8 cellular contexts compared by ENCODE assay signal in genomic region chr12:55619352-55620138, GRCh38. TPM values are rescaled to one million over a fixed set of nuclear protein-coding genes. Genes with fewer than 3 reads are reported as not detected.
DNase-seq lines count a peak whose midpoint lies in the region; ATAC-seq and TF ChIP-seq lines count a peak whose summit lies in the region.

No MANE protein-coding gene starts in this region.

- H3K9me3 Mint-ChIP-seq in activated CD4-positive, alpha-beta T cell treated with anti-CD3 and anti-CD28 coated beads for 36 hours (ENCODE audit: low read depth) = peaks cover 19% of the 10 kb centered on the region
- H3K9me3 Mint-ChIP-seq in activated CD8-positive, alpha-beta T cell treated with anti-CD3 and anti-CD28 coated beads, Interleukin-2, amount 10 ng/mL, durations not matched to agents 7 days and 5 days (ENCODE audit: insufficient read depth) = peaks cover 6% of the 10 kb centered on the region

- peak; percentile 50 for TF ChIP-seq CTCF in HL-60 (IDR thresholded peaks at IDR 0.05; ENCODE audit: insufficient read depth, low read length)
- peak; percentile 99 for TF ChIP-seq CTCF in foreskin keratinocyte (conservative IDR thresholded peaks at IDR 0.05)
- TF ChIP-seq CTCF in omental fat pad (IDR thresholded peaks at IDR 0.05) = peak in 1 of 3 donors; percentile 59

- no peak overlapping the region for H3K27ac Mint-ChIP-seq in activated CD4-positive, alpha-beta T cell treated with anti-CD3 and anti-CD28 coated beads for 36 hours
- H3K27ac Mint-ChIP-seq in activated CD8-positive, alpha-beta T cell treated with anti-CD3 and anti-CD28 coated beads, Interleukin-2, amount 10 ng/mL, durations not matched to agents 7 days and 5 days = no peak overlapping the region

- H3K4me1 Mint-ChIP-seq in activated CD4-positive, alpha-beta T cell treated with anti-CD3 and anti-CD28 coated beads for 36 hours = peaks cover 8% of the 10 kb centered on the region
- H3K4me1 Mint-ChIP-seq in activated CD8-positive, alpha-beta T cell treated with anti-CD3 and anti-CD28 coated beads, Interleukin-2, amount 10 ng/mL, durations not matched to agents 7 days and 5 days (ENCODE audit: low read depth) = no peaks in the 10 kb centered on the region

- H3K27me3 ChIP-seq in HL-60 (ENCODE audit: insufficient read depth, poor library complexity, severe bottlenecking) = no peaks in the 10 kb centered on the region
- H3K27me3 ChIP-seq in foreskin keratinocyte = no peaks in the 10 kb centered on the region

- H3K4me3 Mint-ChIP-seq in activated CD4-positive, alpha-beta T cell treated with anti-CD3 and anti-CD28 coated beads for 36 hours = no peak overlapping the region
- no peak overlapping the region for H3K4me3 Mint-ChIP-seq in activated CD8-positive, alpha-beta T cell treated with anti-CD3 and anti-CD28 coated beads, Interleukin-2, amount 10 ng/mL, durations not matched to agents 7 days and 5 days

- intact Hi-C loops in activated CD4-positive, alpha-beta T cell treated with anti-CD3 and anti-CD28 coated beads for 36 hours (cut with DNase I, micrococcal nuclease) = loop anchor here (1.0 to 10.0 kb wide), 6 partner anchors 37 to 1205 kb away; partner anchors contain the start of genes ITGA5 (in 1 of the 2) and TESPA1 (in 1 of the 2)

- H3K27me3 Mint-ChIP-seq in activated CD4-positive, alpha-beta T cell treated with anti-CD3 and anti-CD28 coated beads for 36 hours = peaks cover 37% of the 10 kb centered on the region
- H3K27me3 Mint-ChIP-seq in activated CD8-positive, alpha-beta T cell treated with anti-CD3 and anti-CD28 coated beads, Interleukin-2, amount 10 ng/mL, durations not matched to agents 7 days and 5 days (ENCODE audit: low read depth) = peaks cover 14% of the 10 kb centered on the region

- peak; percentile 75 for ATAC-seq in activated CD4-positive, alpha-beta T cell treated with anti-CD3 and anti-CD28 coated beads for 36 hours
- ATAC-seq in GM21526 (IDR thresholded peaks at IDR 0.05; ENCODE audit: low FRiP score, unreplicated experiment) (peak; percentile 86), foreskin keratinocyte (peak; percentile 90), omental fat pad (ENCODE audit: low FRiP score) (peak; percentile 87)
- peak; percentile 88 for ATAC-seq in activated CD8-positive, alpha-beta T cell treated with anti-CD3 and anti-CD28 coated beads, Interleukin-2, amount 10 ng/mL, durations not matched to agents 7 days and 5 days

- H3K27ac ChIP-seq in HL-60 (replicated peaks) = no peak overlapping the region
- H3K27ac ChIP-seq in foreskin keratinocyte = no peak overlapping the region

- H3K4me1 ChIP-seq in foreskin keratinocyte = peaks cover 7% of the 10 kb centered on the region

- H3K36me3 Mint-ChIP-seq in activated CD4-positive, alpha-beta T cell treated with anti-CD3 and anti-CD28 coated beads for 36 hours (ENCODE audit: low read depth) = peaks cover 5% of the 10 kb centered on the region
- H3K36me3 Mint-ChIP-seq in activated CD8-positive, alpha-beta T cell treated with anti-CD3 and anti-CD28 coated beads, Interleukin-2, amount 10 ng/mL, durations not matched to agents 7 days and 5 days (ENCODE audit: low read depth) = no peaks in the 10 kb centered on the region

- CTCF ChIA-PET in activated CD4-positive, alpha-beta T cell treated with anti-CD3 and anti-CD28 coated beads for 36 hours (lab: Charles Lee) = interaction anchor here (0.6 to 4.2 kb wide), 14 partner anchors 9 to 779 kb away, joined by 3 to 30 read pairs (median 4); partner anchors contain the start of gene OR6C74
- CTCF ChIA-PET in activated CD8-positive, alpha-beta T cell treated with anti-CD3 and anti-CD28 coated beads, Interleukin-2, amount 10 ng/mL, durations not matched to agents 7 days and 5 days (lab: Charles Lee) = interaction anchor here (0.6 to 5.4 kb wide), 12 partner anchors 8 to 434 kb away, joined by 3 to 29 read pairs (median 4); partner anchors contain the start of gene OR6C2

- no peak overlapping the region for H3K4me3 ChIP-seq in HL-60 (replicated peaks; ENCODE audit: insufficient read depth, low read length)

- DNase-seq in activated CD4-positive, alpha-beta T cell treated with anti-CD3 and anti-CD28 coated beads for 36 hours = peak; percentile 41
- no peak for DNase-seq in activated CD4-positive, alpha-beta T cell treated with anti-CD3 and anti-CD28 coated beads, Interleukin-2, amount 50 U/mL, for 1 hour
- peak; percentile 70 to 82 for DNase-seq in HL-60 (ENCODE audit: low read depth in 1 of 2, low spot score in 1 of 2)
- peak; percentile 79 for DNase-seq in NCI-H69 (lab: John Stamatoyannopoulos, UW)
- peak; percentile 73 for DNase-seq in activated CD8-positive, alpha-beta T cell treated with anti-CD3 and anti-CD28 coated beads, Interleukin-2, amount 10 ng/mL, durations not matched to agents 7 days and 5 days
- peak; percentile 59 to 86 for DNase-seq in foreskin keratinocyte
- DNase-seq in omental fat pad (ENCODE audit: low spot score) = no peak

- POLR2A ChIA-PET in activated CD4-positive, alpha-beta T cell treated with anti-CD3 and anti-CD28 coated beads for 36 hours (lab: Charles Lee) = no interaction called here
- POLR2A ChIA-PET in activated CD8-positive, alpha-beta T cell treated with anti-CD3 and anti-CD28 coated beads, Interleukin-2, amount 10 ng/mL, durations not matched to agents 7 days and 5 days (lab: Charles Lee) = no interaction called here

RNA-seq across cellular contexts. Expression of gene OR10P1, which starts 17.1 kb away (rescaled TPM):
- total RNA-seq in activated CD4-positive, alpha-beta T cell treated with anti-CD3 and anti-CD28 coated beads for 36 hours = not detected
- not detected for total RNA-seq in activated CD8-positive, alpha-beta T cell treated with anti-CD3 and anti-CD28 coated beads, Interleukin-2, amount 10 ng/mL, durations not matched to agents 7 days and 5 days
- not detected in 2 replicates for total RNA-seq in foreskin keratinocyte
- not detected in 2 replicates for polyA plus RNA-seq in foreskin keratinocyte
- total RNA-seq in omental fat pad = not detected

RNA-seq across cellular contexts. Expression of gene OR2AP1, which starts 47.3 kb away (rescaled TPM):
- not detected for total RNA-seq in activated CD4-positive, alpha-beta T cell treated with anti-CD3 and anti-CD28 coated beads for 36 hours
- total RNA-seq in activated CD8-positive, alpha-beta T cell treated with anti-CD3 and anti-CD28 coated beads, Interleukin-2, amount 10 ng/mL, durations not matched to agents 7 days and 5 days = not detected
- total RNA-seq in foreskin keratinocyte (not detected in 2 replicates), omental fat pad (not detected)
- not detected in 2 replicates for polyA plus RNA-seq in foreskin keratinocyte

Comparison
In these comparisons a context has a peak if more than half of its experiments do, and no peak if none do; other contexts are left out.
1. DNase-seq: peak in activated CD4-positive, alpha-beta T cell treated with anti-CD3 and anti-CD28 coated beads for 36 hours (single experiment), HL-60 (2 of 2), NCI-H69 (single experiment), activated CD8-positive, alpha-beta T cell treated with anti-CD3 and anti-CD28 coated beads, Interleukin-2, amount 10 ng/mL, durations not matched to agents 7 days and 5 days (single experiment) and foreskin keratinocyte (2 of 2); none in activated CD4-positive, alpha-beta T cell treated with anti-CD3 and anti-CD28 coated beads, Interleukin-2, amount 50 U/mL, for 1 hour (single experiment) and omental fat pad (single experiment).
2. Peak in every context shown above with its lines, with median percentiles within 50 percentile points of each other: ATAC-seq.